Comparison of ENCODE assay signal across 9 cellular contexts in the genomic region with DNA sequence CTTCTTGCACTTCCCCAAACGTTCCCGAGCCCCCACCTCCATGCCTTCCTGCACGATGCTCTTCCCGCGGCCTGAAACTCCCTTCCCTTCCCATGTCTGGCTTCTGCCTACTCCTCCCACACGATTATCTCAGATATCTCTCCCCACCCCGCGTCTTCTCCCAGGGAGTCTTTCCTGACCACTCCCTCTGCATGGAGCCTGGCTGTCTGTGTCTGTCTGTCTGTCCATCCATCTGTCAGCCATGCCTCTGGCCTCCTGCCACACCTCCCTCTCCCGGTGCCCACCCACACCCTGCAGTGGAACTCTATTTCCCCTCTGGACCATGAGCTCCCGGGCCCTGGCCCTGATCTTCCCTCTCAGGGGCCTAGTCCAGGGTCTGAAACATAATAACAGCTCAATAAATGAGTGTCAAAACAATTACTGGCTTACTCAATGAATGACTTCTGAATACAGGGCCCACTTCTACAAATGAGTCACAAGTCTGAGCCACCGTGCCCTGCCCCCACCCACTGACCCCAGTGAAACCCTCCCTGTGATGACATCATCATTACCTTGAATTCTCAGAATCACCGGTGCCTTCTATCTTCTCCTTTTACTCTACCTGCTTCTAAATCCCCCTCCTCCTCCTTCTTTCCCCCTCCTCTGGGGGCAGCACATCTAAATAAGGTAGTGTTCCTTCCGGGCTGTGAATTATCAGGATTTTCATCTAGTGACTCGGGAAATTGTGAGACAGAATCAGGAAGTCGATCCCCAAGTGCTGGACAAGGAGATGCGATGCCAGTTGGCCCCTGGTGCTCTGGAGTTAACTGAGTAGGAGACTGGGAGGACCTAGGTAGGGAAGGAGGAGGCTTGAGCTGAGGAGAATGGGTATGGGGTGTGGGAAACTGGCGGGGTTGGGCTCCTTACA. TPM values are rescaled to one million over a fixed set of nuclear protein-coding genes. Genes with fewer than 3 reads are reported as not detected.
DNase-seq lines count a peak whose midpoint lies in the region.
"Had no signal": no experiment of that assay in that cellular context is flagged by ENCODE, and none has a peak within 500 bp of the region (broad histone marks: within the 10 kb centered on the region; RNA-seq: fewer than 3 reads in every experiment).

No MANE protein-coding gene starts in this region.

- no peak overlapping the region for H3K4me3 Mint-ChIP-seq in CD4-positive, alpha-beta memory T cell
- peak overlapping the region; percentile 60 for H3K4me3 Mint-ChIP-seq in activated naive CD8-positive, alpha-beta T cell

- H3K36me3 Mint-ChIP-seq in CD4-positive, alpha-beta memory T cell = no peaks in the 10 kb centered on the region
- no peaks in the 10 kb centered on the region for H3K36me3 Mint-ChIP-seq in activated naive CD8-positive, alpha-beta T cell

- CTCF ChIA-PET in CD4-positive, alpha-beta memory T cell (lab: Charles Lee; ENCODE audit: partially characterized antibody) = interaction anchor here (0.7 to 1.3 kb wide), 3 partner anchors 23 to 746 kb away, joined by 3 to 4 read pairs (median 3); no protein-coding TSS in a partner anchor

- no peak for DNase-seq in CD4-positive, alpha-beta memory T cell
- DNase-seq in RPMI7951 (ENCODE audit: low read depth) (peak; percentile 59), renal cortical epithelial cell (ENCODE audit: low read depth) (peak; percentile 70), NCI-H2171 (lab: John Stamatoyannopoulos, UW) (no peak), iPS-NIHi7 (ENCODE audit: extremely low spot score) (no peak), superior temporal gyrus (ENCODE audit: extremely low spot score) (no peak), AG08395 (ENCODE audit: low spot score) (no peak)
- DNase-seq: NCI-H2171 treated with DMSO at 0.1 percent for 48 hours had no signal

- intact Hi-C loops in CD4-positive, alpha-beta memory T cell (cut with micrococcal nuclease) = no loop called here

- H3K27ac Mint-ChIP-seq in CD4-positive, alpha-beta memory T cell = peak overlapping the region in 5 of 7 donors; percentile 24 to 64 (median 32)
- H3K27ac Mint-ChIP-seq in activated naive CD8-positive, alpha-beta T cell = peak overlapping the region; percentile 91

- peaks cover 6% of the 10 kb centered on the region for H3K4me1 ChIP-seq in CD4-positive, alpha-beta memory T cell (ENCODE audit: insufficient read depth, low read length)

- H3K36me3 ChIP-seq in CD4-positive, alpha-beta memory T cell (ENCODE audit: insufficient read depth, low read length) = no peaks in the 10 kb centered on the region

- POLR2A ChIA-PET in CD4-positive, alpha-beta memory T cell (lab: Charles Lee; ENCODE audit: partially characterized antibody) = no interaction called here

- H3K4me1 Mint-ChIP-seq in CD4-positive, alpha-beta memory T cell = peaks cover 0 to 23% (median 5%) of the 10 kb centered on the region in 4 donors
- H3K4me1 Mint-ChIP-seq in activated naive CD8-positive, alpha-beta T cell (ENCODE audit: low read depth) = peaks cover 49% of the 10 kb centered on the region

- no peaks in the 10 kb centered on the region for H3K9me3 Mint-ChIP-seq in CD4-positive, alpha-beta memory T cell
- H3K9me3 Mint-ChIP-seq in activated naive CD8-positive, alpha-beta T cell (ENCODE audit: low read depth) = no peaks in the 10 kb centered on the region

- no peaks in the 10 kb centered on the region for H3K9me3 ChIP-seq in CD4-positive, alpha-beta memory T cell (ENCODE audit: control insufficient read depth in 1 of 2, low read length in 2 of 2)

- no peaks in the 10 kb centered on the region for H3K27me3 Mint-ChIP-seq in CD4-positive, alpha-beta memory T cell
- no peaks in the 10 kb centered on the region for H3K27me3 Mint-ChIP-seq in activated naive CD8-positive, alpha-beta T cell

- no peak overlapping the region for H3K27ac ChIP-seq in CD4-positive, alpha-beta memory T cell (ENCODE audit: low read depth, low read length)

- no peak overlapping the region for H3K4me3 ChIP-seq in CD4-positive, alpha-beta memory T cell (ENCODE audit: low read length in 2 of 2)

- H3K27me3 ChIP-seq in CD4-positive, alpha-beta memory T cell (ENCODE audit: insufficient read depth, low read length) = no peaks in the 10 kb centered on the region

RNA-seq across cellular contexts. Expression of a gene that starts 46.1 kb away (rescaled TPM):
- total RNA-seq in CD4-positive, alpha-beta memory T cell = under 1 TPM; 0.38 to 0.75 TPM
- polyA plus RNA-seq in CD4-positive, alpha-beta memory T cell = under 1 TPM; 0.88 to 0.91 TPM
- 0.12 and 1.6 TPM in 2 replicates for total RNA-seq in RPMI7951 (2014; rRNA removed; shearing (Covaris generic))
- total RNA-seq in renal cortical epithelial cell = 1.2 and 2.1 TPM in 2 replicates

RNA-seq across cellular contexts. Expression of a gene that starts 57.1 kb away (rescaled TPM):
- total RNA-seq in CD4-positive, alpha-beta memory T cell = 1 to 10 TPM; 6.6 to 6.7 TPM
- 1 to 10 TPM; 4.7 to 5.0 TPM for polyA plus RNA-seq in CD4-positive, alpha-beta memory T cell
- total RNA-seq in RPMI7951 (2014; rRNA removed; shearing (Covaris generic)) = 44.5 and 44.8 TPM in 2 replicates
- 128 and 349 TPM in 2 replicates for total RNA-seq in renal cortical epithelial cell

Comparison
In these comparisons a context has a peak if more than half of its experiments do, and no peak if none do; other contexts are left out.
1. DNase-seq: peak in RPMI7951 (single experiment) and renal cortical epithelial cell (single experiment); none in CD4-positive, alpha-beta memory T cell (0 of 5), NCI-H2171 (single experiment), iPS-NIHi7 (single experiment), superior temporal gyrus (single experiment) and AG08395 (single experiment).